In genomic region chr7:133230591-133231194, GRCh38 we compare ENCODE assay signal across 8 cellular contexts. TPM values are rescaled to one million over a fixed set of nuclear protein-coding genes. Genes with fewer than 3 reads are reported as not detected.
DNase-seq lines count a peak whose midpoint lies in the region; ATAC-seq and TF ChIP-seq lines count a peak whose summit lies in the region.

No MANE protein-coding gene starts in this region.

- 36 to 43% methylated on average over 5 of the region's 5 CpGs for WGBS in esophagus squamous epithelium, 2 donors

- intact Hi-C loops in esophagus squamous epithelium (cut with DNase I) = no loop called here

- no peak overlapping the region for H2AFZ ChIP-seq in neural progenitor cell (replicated peaks)

- H3K36me3 Mint-ChIP-seq in neural progenitor cell = no peaks in the 10 kb centered on the region

- H3K27me3 ChIP-seq in esophagus squamous epithelium (peaks cover 0 to 6% (median 0%) of the 10 kb centered on the region in 4 donors), neural progenitor cell (no peaks in the 10 kb centered on the region)

- DNase-seq in AG08396 (ENCODE audit: low spot score) (peak; percentile 39), NCI-H2107 treated with DMSO at 0.1 percent for 48 hours (lab: John Stamatoyannopoulos, UW; ENCODE audit: unreplicated experiment) (peak; percentile 61), esophagus squamous epithelium (lab: John Stamatoyannopoulos, UW) (no peak), neural progenitor cell (ENCODE audit: low spot score) (peak; percentile 62)
- peak; percentile 39 for DNase-seq in activated CD4-positive, CD25-positive, alpha-beta regulatory T cell treated with anti-CD3 and anti-CD28 coated beads, Interleukin-2, amount 50 U/mL, for 72 hours

- ATAC-seq in GM18867 (IDR thresholded peaks at IDR 0.05; ENCODE audit: unreplicated experiment) = no peak
- no peak for ATAC-seq in GM19463 (IDR thresholded peaks at IDR 0.05; ENCODE audit: unreplicated experiment)

- H3K27me3 Mint-ChIP-seq in neural progenitor cell (ENCODE audit: insufficient read depth, low read depth) = peaks cover 2% of the 10 kb centered on the region

- H3K9me3 ChIP-seq in esophagus squamous epithelium (no peaks in the 10 kb centered on the region), neural progenitor cell (ENCODE audit: low read depth) (no peaks in the 10 kb centered on the region)

- H3K4me1 ChIP-seq in esophagus squamous epithelium (no peaks in the 10 kb centered on the region), neural progenitor cell (no peaks in the 10 kb centered on the region)

- no peaks in the 10 kb centered on the region for H3F3A ChIP-seq in neural progenitor cell (ENCODE audit: low read depth)

- no peak overlapping the region for H3K9ac ChIP-seq in neural progenitor cell

- H3K27ac ChIP-seq in esophagus squamous epithelium = no peak overlapping the region
- no peak overlapping the region for H3K27ac ChIP-seq in neural progenitor cell

- H3K4me3 ChIP-seq in esophagus squamous epithelium (no peak overlapping the region), neural progenitor cell (no peak overlapping the region)

- H3K79me2 ChIP-seq in neural progenitor cell (ENCODE audit: low read depth) = no peaks in the 10 kb centered on the region

- H3K27ac Mint-ChIP-seq in neural progenitor cell = no peak overlapping the region

- H3K4me3 Mint-ChIP-seq in neural progenitor cell = no peak overlapping the region

- H3K36me3 ChIP-seq in esophagus squamous epithelium (no peaks in the 10 kb centered on the region), neural progenitor cell (no peaks in the 10 kb centered on the region)

- peaks cover 7% of the 10 kb centered on the region for H3K4me1 Mint-ChIP-seq in neural progenitor cell

- no peaks in the 10 kb centered on the region for H3K9me3 Mint-ChIP-seq in neural progenitor cell

- H4K20me1 ChIP-seq in neural progenitor cell (ENCODE audit: low read depth) = no peaks in the 10 kb centered on the region

- TF ChIP-seq POLR2A in esophagus squamous epithelium (IDR thresholded peaks at IDR 0.05) = no peak

- H3K4me2 ChIP-seq in neural progenitor cell = no peak overlapping the region

- TF ChIP-seq CTCF in GM12874 (IDR thresholded peaks at IDR 0.05; ENCODE audit: insufficient read depth, low read depth, low read length) (peak; percentile 64), esophagus squamous epithelium (IDR thresholded peaks at IDR 0.05) (peak in 5 of 6 experiments; percentile 37 to 66 (median 47)), neural progenitor cell (IDR thresholded peaks at IDR 0.05) (peak; percentile 94)

RNA-seq across cellular contexts. Expression of gene EXOC4, which starts 22.2 kb away (rescaled TPM):
- total RNA-seq in esophagus squamous epithelium (10 to 100 TPM; 30.7 to 62.4 (median 40.4) TPM), neural progenitor cell (ENCODE audit: low replicate concordance) (98.0 and 129 TPM in 2 replicates)
